12 cellular contexts compared by ENCODE assay signal in genomic region chr1:239884776-239885175, GRCh38.
"Had no signal": no experiment of that assay in that cellular context is flagged by ENCODE, and none has a peak within 500 bp of the region (broad histone marks: within the 10 kb centered on the region; RNA-seq: fewer than 3 reads in every experiment).

No MANE protein-coding gene starts in this region.

- H3K9me3 Mint-ChIP-seq: activated CD4-positive, alpha-beta memory T cell treated with anti-CD3 and anti-CD28 coated beads for 36 hours; activated naive CD8-positive, alpha-beta T cell treated with anti-CD3 and anti-CD28 coated beads for 36 hours; mesothelial cell of epicardium; neural crest cell; stimulated activated effector memory CD8-positive, alpha-beta T cell treated with anti-CD3 and anti-CD28 coated beads, Interleukin-12 subunit alpha, Interleukin-12 subunit beta, amount 100 ng/mL, for 72 hours had no signal

- H3K4me1 Mint-ChIP-seq: activated naive CD8-positive, alpha-beta T cell treated with anti-CD3 and anti-CD28 coated beads for 36 hours; mesothelial cell of epicardium; neural crest cell; stimulated activated effector memory CD8-positive, alpha-beta T cell treated with anti-CD3 and anti-CD28 coated beads, Interleukin-12 subunit alpha, Interleukin-12 subunit beta, amount 100 ng/mL, for 72 hours had no signal

- H3K27me3 Mint-ChIP-seq: activated CD4-positive, alpha-beta memory T cell treated with anti-CD3 and anti-CD28 coated beads for 36 hours; activated naive CD8-positive, alpha-beta T cell treated with anti-CD3 and anti-CD28 coated beads for 36 hours had no signal

- H3K4me3 Mint-ChIP-seq: activated CD4-positive, alpha-beta memory T cell treated with anti-CD3 and anti-CD28 coated beads for 36 hours; activated naive CD8-positive, alpha-beta T cell treated with anti-CD3 and anti-CD28 coated beads for 36 hours; mesothelial cell of epicardium; neural crest cell; stimulated activated effector memory CD8-positive, alpha-beta T cell treated with anti-CD3 and anti-CD28 coated beads, Interleukin-12 subunit alpha, Interleukin-12 subunit beta, amount 100 ng/mL, for 72 hours had no signal

- H3K27ac Mint-ChIP-seq: activated CD4-positive, alpha-beta memory T cell treated with anti-CD3 and anti-CD28 coated beads for 36 hours; activated naive CD8-positive, alpha-beta T cell treated with anti-CD3 and anti-CD28 coated beads for 36 hours; mesothelial cell of epicardium; stimulated activated effector memory CD8-positive, alpha-beta T cell treated with anti-CD3 and anti-CD28 coated beads, Interleukin-12 subunit alpha, Interleukin-12 subunit beta, amount 100 ng/mL, for 72 hours had no signal

- H3K36me3 Mint-ChIP-seq: activated CD4-positive, alpha-beta memory T cell treated with anti-CD3 and anti-CD28 coated beads for 36 hours; activated naive CD8-positive, alpha-beta T cell treated with anti-CD3 and anti-CD28 coated beads for 36 hours; mesothelial cell of epicardium; stimulated activated effector memory CD8-positive, alpha-beta T cell treated with anti-CD3 and anti-CD28 coated beads, Interleukin-12 subunit alpha, Interleukin-12 subunit beta, amount 100 ng/mL, for 72 hours had no signal

- DNase-seq: activated CD4-positive, alpha-beta memory T cell treated with anti-CD3 and anti-CD28 coated beads for 36 hours; activated CD4-positive, alpha-beta T cell treated with anti-CD3 and anti-CD28 coated beads for 1 hour; activated gamma-delta T cell; activated naive CD8-positive, alpha-beta T cell treated with anti-CD3 and anti-CD28 coated beads for 36 hours; activated T-cell treated with anti-CD3 and anti-CD28 coated beads, Interleukin-2, amount 50 U/mL, for 48 hours; aorta; pancreas; retina; upper lobe of right lung had no signal

- ATAC-seq: stimulated activated effector memory CD8-positive, alpha-beta T cell treated with anti-CD3 and anti-CD28 coated beads, Interleukin-12 subunit alpha, Interleukin-12 subunit beta, amount 100 ng/mL, for 72 hours; upper lobe of right lung had no signal
